In the genomic region with DNA sequence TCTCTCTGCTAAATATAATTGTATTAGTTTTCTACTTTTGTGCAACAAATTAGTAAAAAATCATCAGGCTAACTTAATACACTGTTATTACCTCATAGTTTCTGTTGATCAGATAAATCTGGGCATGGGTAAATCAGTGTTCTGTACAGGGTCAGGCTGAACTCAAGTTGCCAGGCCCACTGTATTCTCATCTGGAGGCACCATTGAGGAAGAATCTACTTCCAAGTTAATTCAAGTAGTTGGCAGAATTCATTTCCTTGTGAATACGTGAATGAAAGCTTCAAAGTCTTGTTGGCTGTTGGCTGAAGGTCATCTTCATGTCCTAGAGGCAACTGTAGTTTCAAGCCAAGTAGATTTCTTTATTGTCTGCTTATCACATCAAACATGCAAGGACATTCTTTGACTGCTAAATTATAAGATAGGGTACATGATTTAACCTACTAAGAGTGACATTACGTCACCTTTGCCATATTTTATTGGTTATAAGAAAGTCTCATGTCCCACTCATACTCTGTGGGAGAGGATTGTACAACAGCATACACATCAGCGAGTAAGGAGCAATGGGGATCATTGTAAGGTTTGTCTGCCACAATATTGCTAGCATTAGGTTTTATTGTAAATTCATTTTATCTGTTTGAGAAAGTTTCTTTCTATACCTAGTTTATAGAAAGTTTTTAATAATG, we compare ENCODE assay signal across 20 cellular contexts.
"Had no signal": no experiment of that assay in that cellular context is flagged by ENCODE, and none has a peak within 500 bp of the region (broad histone marks: within the 10 kb centered on the region; RNA-seq: fewer than 3 reads in every experiment).

No MANE protein-coding gene starts in this region.

- H3K36me3 ChIP-seq: heart left ventricle, pancreas, vagina had no signal

- ATAC-seq: heart left ventricle, left colon, left ventricle myocardium superior, pancreas, right cardiac atrium had no signal

- H3K4me1 ChIP-seq: heart left ventricle, pancreas, vagina had no signal

- H3K27me3 Mint-ChIP-seq: naive B cell, progenitor cell of endocrine pancreas had no signal

- H3K4me3 ChIP-seq: heart left ventricle, pancreas, smooth muscle cell, vagina had no signal

- H3K27me3 ChIP-seq: heart left ventricle, vagina had no signal

- FAIRE-seq: endothelial cell of umbilical vein, pancreas had no signal

- H3K4me2 ChIP-seq: smooth muscle cell had no signal

- H3K27ac Mint-ChIP-seq: naive B cell, nephron, progenitor cell of endocrine pancreas had no signal

- H3K9me3 ChIP-seq: heart left ventricle, pancreas, vagina had no signal

- H3K27ac ChIP-seq: heart left ventricle, pancreas, vagina had no signal

- H3K36me3 Mint-ChIP-seq: naive B cell had no signal

- H3K4me1 Mint-ChIP-seq: naive B cell, nephron had no signal

- H3K4me3 Mint-ChIP-seq: naive B cell, nephron had no signal

- DNase-seq: dermis blood vessel endothelial cell; erythroblast; foreskin melanocyte; heart left ventricle; hippocampal formation; left colon; left ventricle myocardium superior; mesendoderm; naive B cell; occipital lobe; pancreas; right cardiac atrium; stimulated activated CD4-positive, alpha-beta T cell treated with anti-CD3 and anti-CD28 coated beads, Interleukin-2, amount 100 ng/mL, for 48 hours; stimulated activated naive CD4-positive, alpha-beta T cell treated with Interleukin-2 at 50 U/mL for 16 hours; trophoblast cell had no signal
